11 cellular contexts compared by ENCODE assay signal in genomic region chr19:18170714-18171255, GRCh38. TPM values are rescaled to one million over a fixed set of nuclear protein-coding genes. Genes with fewer than 3 reads are reported as not detected.
A peak's percentile ranks its signal among the peaks of the same experiment; 100 is the strongest.
DNase-seq lines count a peak whose midpoint lies in the region; ATAC-seq and TF ChIP-seq lines count a peak whose summit lies in the region.
"Had no signal": no experiment of that assay in that cellular context is flagged by ENCODE, and none has a peak within 500 bp of the region (broad histone marks: within the 10 kb centered on the region; RNA-seq: fewer than 3 reads in every experiment).

No MANE protein-coding gene starts in this region.

- peaks cover 0 to 48% (median 35%) of the 10 kb centered on the region in 6 donors for H3K36me3 ChIP-seq in spleen

- H3K27ac ChIP-seq in spleen, result peak overlapping the region; percentile 63 to 95 (median 92)

- TF ChIP-seq CTCF in spleen (IDR thresholded peaks at IDR 0.05 in 8 of 11, conservative IDR thresholded peaks at IDR 0.05 in 3 of 11), result no peak

- 33 to 43% (median 37%) methylated on average over 16 of the region's 16 CpGs for WGBS in spleen, 5 donors

- ATAC-seq in GM18861 (IDR thresholded peaks at IDR 0.05; ENCODE audit: unreplicated experiment) (peak; percentile 28), left ventricle myocardium superior (peak; percentile 12), GM19452 (IDR thresholded peaks at IDR 0.05; ENCODE audit: unreplicated experiment) (no peak), HG02763 (IDR thresholded peaks at IDR 0.05; ENCODE audit: unreplicated experiment) (no peak)

- in situ Hi-C loops in G401 (cut with HindIII; ENCODE audit: low sequenced_read_pairs), result no loop called here

- DNase-seq in NAMALWA (ENCODE audit: low spot score), result peak; percentile 87
- peak; percentile 52 for DNase-seq in left ventricle myocardium superior
- peak; percentile 86 for DNase-seq in spleen
- DNase-seq in G401 (ENCODE audit: low spot score), result no peak
- DNase-seq in DMS 273 treated with DMSO at 0.1 percent for 48 hours (lab: John Stamatoyannopoulos, UW), result no peak
- DNase-seq: activated CD4-positive, alpha-beta T cell treated with anti-CD3 and anti-CD28 coated beads for 48 hours; NCI-H1417 treated with DMSO at 0.1 percent for 48 hours had no signal

- peaks cover 40 to 87% (median 75%) of the 10 kb centered on the region in 6 donors for H3K4me1 ChIP-seq in spleen

- H3K9me3 ChIP-seq in spleen, result no peaks in the 10 kb centered on the region

- H3K27me3 ChIP-seq in spleen (replicated peaks in 1 of 7), result no peaks in the 10 kb centered on the region

- intact Hi-C loops in left ventricle myocardium superior (cut with micrococcal nuclease), result no loop called here
- intact Hi-C loops in spleen (cut with DNase I; ENCODE audit: low total_unique reads), result no loop called here

- peak in 1 of 3 donors; percentile 5 for TF ChIP-seq POLR2A in spleen (IDR thresholded peaks at IDR 0.05)

- H3K4me3 ChIP-seq in spleen, result peak overlapping the region in 3 of 8 donors; percentile 3 to 58 (median 30)

RNA-seq across cellular contexts. Expression of gene IFI30, which starts 2.8 kb away (rescaled TPM):
- 20.6 TPM for total RNA-seq in left ventricle myocardium superior
- total RNA-seq in spleen, result 100 to 1,000 TPM; 206 to 475 (median 330) TPM
- polyA plus RNA-seq in spleen, result 100 to 1,000 TPM; 234 to 299 (median 274) TPM
- 77.6 and 103 TPM in 2 replicates for total RNA-seq in G401 (2014; rRNA removed; shearing (Covaris generic))

RNA-seq across cellular contexts. Expression of gene PIK3R2, which starts 17.8 kb away (rescaled TPM):
- total RNA-seq in left ventricle myocardium superior, result 29.6 TPM
- 10 to 100 TPM in 6 of 7 donors, 1 to 10 TPM in 1; 6.6 to 22.7 (median 16.3) TPM for total RNA-seq in spleen
- polyA plus RNA-seq in spleen, result 1 to 10 TPM; 4.2 to 5.1 (median 4.9) TPM
- total RNA-seq in G401 (2014; rRNA removed; shearing (Covaris generic)), result 7.9 and 31.5 TPM in 2 replicates

RNA-seq across cellular contexts. Expression of gene MPV17L2, which starts 22.2 kb away (rescaled TPM):
- total RNA-seq in left ventricle myocardium superior, result 9.0 TPM
- total RNA-seq in spleen, result 10 to 100 TPM in 3 of 7 donors, 1 to 10 TPM in 4; 7.8 to 14.1 (median 9.9) TPM
- 10 to 100 TPM; 12.1 to 15.4 (median 12.3) TPM for polyA plus RNA-seq in spleen
- total RNA-seq in G401 (2014; rRNA removed; shearing (Covaris generic)), result 30.4 and 67.0 TPM in 2 replicates

RNA-seq across cellular contexts. Expression of gene RAB3A, which starts 33.1 kb away (rescaled TPM):
- total RNA-seq in left ventricle myocardium superior (35.5 TPM), spleen (1 to 10 TPM; 1.4 to 6.6 (median 3.3) TPM)
- 1 to 10 TPM in 2 of 3 donors, under 1 TPM in 1; 0.72 to 1.7 (median 1.3) TPM for polyA plus RNA-seq in spleen
- total RNA-seq in G401 (2014; rRNA removed; shearing (Covaris generic)), result 0.14 and 2.0 TPM in 2 replicates

RNA-seq across cellular contexts. Expression of gene PDE4C, which starts 55.5 kb away (rescaled TPM):
- total RNA-seq in left ventricle myocardium superior (1.2 TPM), spleen (1 to 10 TPM in 6 of 7 donors, under 1 TPM in 1; 0.60 to 7.6 (median 3.3) TPM)
- polyA plus RNA-seq in spleen, result 1 to 10 TPM in 1 of 3 donors, under 1 TPM in 2; 0.07 to 1.2 (median 0.61) TPM
- total RNA-seq in G401 (2014; rRNA removed; shearing (Covaris generic)), result 11.1 and 17.0 TPM in 2 replicates
- total RNA-seq: subcutaneous adipose tissue had no signal

Comparison
In these comparisons a context has a peak if more than half of its experiments do, and no peak if none do; other contexts are left out.
1. ATAC-seq: peak in GM18861 (single experiment) and left ventricle myocardium superior (single experiment); none in GM19452 (single experiment) and HG02763 (single experiment).
2. DNase-seq: peak in NAMALWA (single experiment), left ventricle myocardium superior (single experiment) and spleen (single experiment); none in G401 (single experiment) and DMS 273 treated with DMSO at 0.1 percent for 48 hours (single experiment).